In the genomic region with DNA sequence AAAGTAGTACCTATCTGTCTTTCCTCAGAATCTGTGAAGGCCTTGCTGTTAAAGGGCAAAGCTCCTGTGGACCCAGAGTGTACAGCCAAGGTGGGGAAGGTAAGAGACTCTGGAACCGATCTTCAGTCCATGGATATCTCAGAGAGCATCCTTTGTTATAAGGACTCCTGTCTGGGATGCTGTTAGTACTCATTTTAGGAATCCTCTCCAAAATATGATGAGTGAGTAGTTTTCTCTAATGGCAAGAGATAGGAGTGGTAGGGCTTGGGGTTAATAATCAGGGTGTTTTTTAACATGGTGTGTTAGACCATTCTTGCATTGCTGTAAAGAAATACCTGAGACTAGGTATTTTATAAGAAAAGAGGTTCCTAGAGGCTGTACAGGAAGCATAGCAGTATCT, we compare ENCODE assay signal across 1 cellular context.
A peak's percentile ranks its signal among the peaks of the same experiment; 100 is the strongest.
TF ChIP-seq lines count a peak whose summit lies in the region.

No MANE protein-coding gene starts in this region.

TF ChIP-seq in A549, 52 proteins besides CTCF, POLR2A, EP300 and RAD21:
- no peak for TF ChIP-seq FOSL2 (IDR thresholded peaks at IDR 0.05)
- TF ChIP-seq FOSL2 (CRISPR knock-in tag; IDR thresholded peaks at IDR 0.05): no peak
- peak; percentile 55 for TF ChIP-seq MAFK (IDR thresholded peaks at IDR 0.05; ENCODE audit: partially characterized antibody)
- TF ChIP-seq KDM5A (IDR thresholded peaks at IDR 0.05): no peak
